34 cellular contexts compared by ENCODE assay signal in the genomic region with DNA sequence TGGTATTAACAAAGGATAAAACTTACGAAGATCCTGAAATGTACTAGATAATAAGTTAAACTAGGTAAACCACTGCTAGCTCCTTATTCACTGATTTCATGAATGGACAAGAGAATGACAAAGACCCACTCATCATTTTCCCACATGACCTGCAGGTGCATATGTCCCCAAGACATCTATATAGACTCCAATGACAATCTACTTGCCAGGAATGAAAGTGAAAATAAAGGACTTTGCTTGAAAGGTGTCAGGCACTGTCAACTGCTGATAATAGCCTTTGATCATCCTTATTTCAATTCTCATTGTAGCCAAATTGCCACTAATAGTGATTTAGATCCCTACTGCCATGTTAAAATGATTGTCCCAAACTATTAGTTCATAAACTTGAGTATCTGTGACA.
"Had no signal": no experiment of that assay in that cellular context is flagged by ENCODE, and none has a peak within 500 bp of the region (broad histone marks: within the 10 kb centered on the region; RNA-seq: fewer than 3 reads in every experiment).

No MANE protein-coding gene starts in this region.

- ATAC-seq: activated CD4-positive, alpha-beta T cell treated with anti-CD3 and anti-CD28 coated beads for 36 hours; activated CD8-positive, alpha-beta memory T cell treated with anti-CD3 and anti-CD28 coated beads, Interleukin-2, amount 10 ng/mL, durations not matched to agents 7 days and 5 days; activated CD8-positive, alpha-beta T cell treated with anti-CD3 and anti-CD28 coated beads, Interleukin-2, amount 10 ng/mL, durations not matched to agents 7 days and 5 days; activated naive CD8-positive, alpha-beta T cell treated with anti-CD3 and anti-CD28 coated beads, Interleukin-2, amount 50 U/mL, for 24 hours; esophagus mucosa; T-helper 17 cell had no signal

- H3K36me3 ChIP-seq: adrenal gland, ascending aorta, breast epithelium, cardiac muscle cell had no signal

- H3K4me3 ChIP-seq: adrenal gland, ascending aorta, breast epithelium, cardiac muscle cell, coronary artery, dorsolateral prefrontal cortex had no signal

- H3K27ac Mint-ChIP-seq: activated CD4-positive, alpha-beta memory T cell treated with anti-CD3 and anti-CD28 coated beads for 36 hours; activated CD4-positive, alpha-beta T cell treated with anti-CD3 and anti-CD28 coated beads for 36 hours; activated CD4-positive, alpha-beta T cell treated with anti-CD3 and anti-CD28 coated beads, Interleukin-2, amount 10 ng/mL, durations not matched to agents 24 days and 14 days; activated CD8-positive, alpha-beta memory T cell treated with anti-CD3 and anti-CD28 coated beads, Interleukin-2, amount 10 ng/mL, durations not matched to agents 7 days and 5 days; activated CD8-positive, alpha-beta T cell treated with anti-CD3 and anti-CD28 coated beads, Interleukin-2, amount 10 ng/mL, durations not matched to agents 7 days and 5 days; activated naive CD4-positive, alpha-beta T cell treated with anti-CD3 and anti-CD28 coated beads for 36 hours; activated naive CD8-positive, alpha-beta T cell treated with anti-CD3 and anti-CD28 coated beads for 36 hours; activated naive CD8-positive, alpha-beta T cell treated with anti-CD3 and anti-CD28 coated beads, Interleukin-2, amount 50 U/mL, for 24 hours; activated T-helper 1 cell treated with anti-CD3 and anti-CD28 coated beads, Interleukin-12 subunit alpha, Interleukin-12 subunit beta, Interleukin-2, Interleukin-4 antibody, amounts not matched to agents 30 ng/mL and 10 ng/mL and 1 ng/mL, durations not matched to agents 14 hours and 24 hours and 36 hours; activated T-helper 2 cell treated with anti-CD3 and anti-CD28 coated beads, Interferon-gamma antibody, Interleukin-2, Interleukin-4, amounts not matched to agents 10 μg/mL and 5 μg/mL and 100 μg/mL, durations not matched to agents 14 hours and 24 hours and 36 hours; brain; dendritic cell treated with granulocyte-macrophage colony-stimulating factor and Interleukin-4, amounts not matched to agents 40 ng/mL and 50 ng/mL, for 4 days; endodermal cell; T-helper 17 cell; T-helper 2 cell treated with Interferon-gamma antibody and Interleukin-4, amounts not matched to agents 5 μg/mL and 100 μg/mL, for 36 hours had no signal

- H3K9me3 Mint-ChIP-seq: activated CD4-positive, alpha-beta memory T cell treated with anti-CD3 and anti-CD28 coated beads for 36 hours; activated CD4-positive, alpha-beta T cell treated with anti-CD3 and anti-CD28 coated beads, Interleukin-2, amount 10 ng/mL, durations not matched to agents 24 days and 14 days; activated naive CD4-positive, alpha-beta T cell treated with anti-CD3 and anti-CD28 coated beads for 36 hours; activated naive CD4-positive, alpha-beta T cell treated with anti-CD3 and anti-CD28 coated beads, Interleukin-2, amount 50 U/mL, for 24 hours; activated naive CD8-positive, alpha-beta T cell treated with anti-CD3 and anti-CD28 coated beads for 36 hours; activated naive CD8-positive, alpha-beta T cell treated with anti-CD3 and anti-CD28 coated beads, Interleukin-2, amount 50 U/mL, for 24 hours; activated T-helper 1 cell treated with anti-CD3 and anti-CD28 coated beads, Interleukin-12 subunit alpha, Interleukin-12 subunit beta, Interleukin-2, Interleukin-4 antibody, amounts not matched to agents 30 ng/mL and 10 ng/mL and 1 ng/mL, durations not matched to agents 14 hours and 24 hours and 36 hours; activated T-helper 2 cell treated with anti-CD3 and anti-CD28 coated beads, Interferon-gamma antibody, Interleukin-2, Interleukin-4, amounts not matched to agents 10 μg/mL and 5 μg/mL and 100 μg/mL, durations not matched to agents 14 hours and 24 hours and 36 hours; brain; dendritic cell treated with granulocyte-macrophage colony-stimulating factor and Interleukin-4, amounts not matched to agents 40 ng/mL and 50 ng/mL, for 4 days; endodermal cell; T-helper 2 cell treated with Interferon-gamma antibody and Interleukin-4, amounts not matched to agents 5 μg/mL and 100 μg/mL, for 36 hours had no signal

- H3K4me1 ChIP-seq: breast epithelium had no signal

- H3K27me3 Mint-ChIP-seq: dendritic cell treated with granulocyte-macrophage colony-stimulating factor and Interleukin-4, amounts not matched to agents 40 ng/mL and 50 ng/mL, for 4 days had no signal

- H3K4me3 Mint-ChIP-seq: activated CD4-positive, alpha-beta memory T cell treated with anti-CD3 and anti-CD28 coated beads for 36 hours; activated CD4-positive, alpha-beta T cell treated with anti-CD3 and anti-CD28 coated beads for 36 hours; activated CD4-positive, alpha-beta T cell treated with anti-CD3 and anti-CD28 coated beads, Interleukin-2, amount 10 ng/mL, durations not matched to agents 24 days and 14 days; activated CD8-positive, alpha-beta memory T cell treated with anti-CD3 and anti-CD28 coated beads, Interleukin-2, amount 10 ng/mL, durations not matched to agents 7 days and 5 days; activated CD8-positive, alpha-beta T cell treated with anti-CD3 and anti-CD28 coated beads, Interleukin-2, amount 10 ng/mL, durations not matched to agents 7 days and 5 days; activated naive CD4-positive, alpha-beta T cell treated with anti-CD3 and anti-CD28 coated beads for 36 hours; activated naive CD4-positive, alpha-beta T cell treated with anti-CD3 and anti-CD28 coated beads, Interleukin-2, amount 50 U/mL, for 24 hours; activated naive CD8-positive, alpha-beta T cell treated with anti-CD3 and anti-CD28 coated beads for 36 hours; activated naive CD8-positive, alpha-beta T cell treated with anti-CD3 and anti-CD28 coated beads, Interleukin-2, amount 50 U/mL, for 24 hours; activated T-helper 1 cell treated with anti-CD3 and anti-CD28 coated beads, Interleukin-12 subunit alpha, Interleukin-12 subunit beta, Interleukin-2, Interleukin-4 antibody, amounts not matched to agents 30 ng/mL and 10 ng/mL and 1 ng/mL, durations not matched to agents 14 hours and 24 hours and 36 hours; brain; dendritic cell treated with granulocyte-macrophage colony-stimulating factor and Interleukin-4, amounts not matched to agents 40 ng/mL and 50 ng/mL, for 4 days; endodermal cell; T-helper 17 cell; T-helper 2 cell treated with Interferon-gamma antibody and Interleukin-4, amounts not matched to agents 5 μg/mL and 100 μg/mL, for 36 hours had no signal

- H3K36me3 Mint-ChIP-seq: activated CD4-positive, alpha-beta memory T cell treated with anti-CD3 and anti-CD28 coated beads for 36 hours; activated CD8-positive, alpha-beta memory T cell treated with anti-CD3 and anti-CD28 coated beads, Interleukin-2, amount 10 ng/mL, durations not matched to agents 7 days and 5 days; activated naive CD4-positive, alpha-beta T cell treated with anti-CD3 and anti-CD28 coated beads, Interleukin-2, amount 50 U/mL, for 24 hours; activated naive CD8-positive, alpha-beta T cell treated with anti-CD3 and anti-CD28 coated beads for 36 hours; brain had no signal

- H3K4me1 Mint-ChIP-seq: activated CD4-positive, alpha-beta T cell treated with anti-CD3 and anti-CD28 coated beads for 36 hours; activated CD4-positive, alpha-beta T cell treated with anti-CD3 and anti-CD28 coated beads, Interleukin-2, amount 10 ng/mL, durations not matched to agents 24 days and 14 days; activated CD8-positive, alpha-beta memory T cell treated with anti-CD3 and anti-CD28 coated beads, Interleukin-2, amount 10 ng/mL, durations not matched to agents 7 days and 5 days; activated naive CD4-positive, alpha-beta T cell treated with anti-CD3 and anti-CD28 coated beads, Interleukin-2, amount 50 U/mL, for 24 hours; activated naive CD8-positive, alpha-beta T cell treated with anti-CD3 and anti-CD28 coated beads for 36 hours; activated naive CD8-positive, alpha-beta T cell treated with anti-CD3 and anti-CD28 coated beads, Interleukin-2, amount 50 U/mL, for 24 hours; endodermal cell had no signal

- DNase-seq: activated CD4-positive, alpha-beta memory T cell treated with anti-CD3 and anti-CD28 coated beads for 36 hours; activated CD4-positive, alpha-beta T cell treated with anti-CD3 and anti-CD28 coated beads for 36 hours; activated CD4-positive, alpha-beta T cell treated with anti-CD3 and anti-CD28 coated beads, Interleukin-2, amount 10 ng/mL, durations not matched to agents 24 days and 14 days; activated CD4-positive, CD25-positive, alpha-beta regulatory T cell; activated CD4-positive, CD25-positive, alpha-beta regulatory T cell treated with anti-CD3 and anti-CD28 coated beads, Interleukin-2, amount 50 U/mL, for 72 hours; activated CD8-positive, alpha-beta memory T cell treated with anti-CD3 and anti-CD28 coated beads, Interleukin-2, amount 10 ng/mL, durations not matched to agents 7 days and 5 days; activated CD8-positive, alpha-beta memory T cell treated with anti-CD3 and anti-CD28 coated beads, Interleukin-2, amount 50 U/mL, for 4 hours; activated CD8-positive, alpha-beta T cell treated with anti-CD3 and anti-CD28 coated beads, Interleukin-2, amount 10 ng/mL, durations not matched to agents 7 days and 5 days; activated effector memory CD4-positive, alpha-beta T cell treated with anti-CD3 and anti-CD28 coated beads, Interleukin-2, amount 50 U/mL, for 16 hours; activated naive CD4-positive, alpha-beta T cell treated with anti-CD3 and anti-CD28 coated beads for 36 hours; activated naive CD8-positive, alpha-beta T cell treated with anti-CD3 and anti-CD28 coated beads for 36 hours; activated naive CD8-positive, alpha-beta T cell treated with anti-CD3 and anti-CD28 coated beads, Interleukin-2, amount 50 U/mL, for 24 hours; activated T-cell treated with anti-CD3 and anti-CD28 coated beads, Interleukin-2, amount 50 U/mL, for 1 hour; activated T-cell treated with anti-CD3 and anti-CD28 coated beads, Interleukin-2, amount 50 U/mL, for 48 hours; adrenal gland; central memory CD4-positive, alpha-beta T cell; cerebellar nuclear complex; dorsolateral prefrontal cortex; effector memory CD4-positive, alpha-beta T cell; endodermal cell; head of caudate nucleus; T-helper 17 cell; T1000 had no signal

- H3K27ac ChIP-seq: adrenal gland, breast epithelium, cardiac muscle cell, dorsolateral prefrontal cortex had no signal

- H3K9me3 ChIP-seq: adrenal gland, ascending aorta, breast epithelium had no signal

- H3K27me3 ChIP-seq: adrenal gland, ascending aorta, breast epithelium, cardiac muscle cell, dorsolateral prefrontal cortex had no signal
